ENCODE assay signal across 31 cellular contexts in the genomic region with DNA sequence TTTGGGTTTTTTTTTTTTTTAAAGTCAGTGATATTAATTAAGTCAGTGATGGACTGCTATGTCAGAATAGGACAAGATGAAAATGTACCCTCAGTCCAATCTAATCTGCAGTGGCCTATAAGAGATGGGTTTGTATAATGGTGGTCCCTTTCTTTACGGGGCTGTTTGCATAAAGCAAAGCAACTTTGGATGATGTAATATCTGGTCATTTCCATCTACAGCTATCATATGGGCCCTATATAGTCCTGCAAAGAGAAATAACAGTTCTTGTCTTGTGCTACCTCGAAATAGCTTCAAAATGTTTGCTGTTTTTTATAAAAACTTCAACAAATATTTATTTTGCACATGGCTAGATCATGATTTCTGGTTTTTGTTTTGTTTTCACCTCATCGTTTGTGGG.
"Had no signal": no experiment of that assay in that cellular context is flagged by ENCODE, and none has a peak within 500 bp of the region (broad histone marks: within the 10 kb centered on the region; RNA-seq: fewer than 3 reads in every experiment).

No MANE protein-coding gene starts in this region.

- H3K4me3 ChIP-seq: pancreas, prostate gland, sigmoid colon, thyroid gland, upper lobe of left lung, vagina had no signal

- H3K9me3 ChIP-seq: heart left ventricle, pancreas, sigmoid colon, thyroid gland, upper lobe of left lung, vagina had no signal

- H3K36me3 ChIP-seq: brain microvascular endothelial cell, heart left ventricle, pancreas, prostate gland, sigmoid colon, thyroid gland, upper lobe of left lung, vagina had no signal

- H3K27ac ChIP-seq: brain microvascular endothelial cell, pancreas, prostate gland, sigmoid colon, upper lobe of left lung, vagina had no signal

- FAIRE-seq: astrocyte, endothelial cell of umbilical vein, kidney, pancreas, small intestine had no signal

- DNase-seq: activated CD4-positive, alpha-beta T cell treated with anti-CD3 and anti-CD28 coated beads for 4 hours; activated CD4-positive, alpha-beta T cell treated with anti-CD3 and anti-CD28 coated beads, Interleukin-2, amount 50 U/mL, for 48 hours; activated CD8-positive, alpha-beta memory T cell treated with anti-CD3 and anti-CD28 coated beads for 24 hours; activated effector memory CD4-positive, alpha-beta T cell treated with anti-CD3 and anti-CD28 coated beads, Interleukin-2, amount 50 U/mL, for 16 hours; activated naive CD4-positive, alpha-beta T cell treated with anti-CD3 and anti-CD28 coated beads for 36 hours; activated naive CD8-positive, alpha-beta T cell treated with anti-CD3 and anti-CD28 coated beads, Interleukin-2, amount 10 ng/mL, durations not matched to agents 7 days and 5 days; brain microvascular endothelial cell; cortex of kidney; effector memory CD8-positive, alpha-beta T cell; heart left ventricle; hypothalamus; immature natural killer cell; kidney; left colon; naive thymus-derived CD8-positive, alpha-beta T cell; nucleus accumbens; pancreas; retina; sigmoid colon; stimulated activated CD4-positive, alpha-beta T cell treated with anti-CD3 and anti-CD28 coated beads, Interleukin-1b, Interleukin-23, amount 100 ng/mL, for 48 hours; stimulated activated CD4-positive, alpha-beta T cell treated with anti-CD3 and anti-CD28 coated beads, Interleukin-4, amount 100 ng/mL, for 4 hours; stimulated activated CD8-positive, alpha-beta memory T cell treated with anti-CD3 and anti-CD28 coated beads, Interleukin-4, amount 100 ng/mL, for 48 hours; stimulated activated naive CD8-positive, alpha-beta T cell treated with anti-CD3 and anti-CD28 coated beads, Interleukin-15, amount 100 ng/mL, for 72 hours; substantia nigra; upper lobe of left lung had no signal
